5 cellular contexts compared by ENCODE assay signal in genomic region chr9:109186857-109187256, GRCh38.
"Had no signal": no experiment of that assay in that cellular context is flagged by ENCODE, and none has a peak within 500 bp of the region (broad histone marks: within the 10 kb centered on the region; RNA-seq: fewer than 3 reads in every experiment).

No MANE protein-coding gene starts in this region.

- ATAC-seq: GM23338, K562 had no signal

- H3K4me3 ChIP-seq: GM23338, K562 had no signal

- H3K4me2 ChIP-seq: GM23338 had no signal

- DNase-seq: H9, HCEC 1CT, IMR-90 had no signal
